ENCODE assay signal across 1 cellular context in the genomic region with DNA sequence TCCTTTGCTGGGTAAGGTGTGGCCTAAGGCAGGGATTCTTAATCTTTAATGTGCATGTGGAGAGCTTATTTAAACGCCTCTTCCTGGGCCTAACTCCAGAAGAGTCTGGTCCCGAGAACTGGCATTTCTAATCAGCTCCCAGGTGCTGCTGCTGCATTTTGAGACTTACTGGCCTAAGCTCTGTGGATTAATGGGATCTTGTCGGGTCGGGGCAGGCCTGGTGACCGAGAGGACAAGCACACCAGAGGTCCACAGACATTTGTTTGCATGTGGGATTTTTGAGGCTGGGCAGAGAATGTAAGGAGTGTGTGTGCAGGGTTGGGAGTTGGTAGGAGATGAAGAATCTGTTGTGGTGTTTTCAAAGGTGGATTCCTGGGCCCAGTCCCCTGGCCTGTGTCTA.
TF ChIP-seq lines count a peak whose summit lies in the region.

No MANE protein-coding gene starts in this region.

TF ChIP-seq in GM23338, 12 proteins besides CTCF, POLR2A, EP300 and RAD21 (continued from another document):
- no peak for TF ChIP-seq NANOG (IDR thresholded peaks at IDR 0.05; ENCODE audit: borderline replicate concordance)
- TF ChIP-seq, protein P1, sequence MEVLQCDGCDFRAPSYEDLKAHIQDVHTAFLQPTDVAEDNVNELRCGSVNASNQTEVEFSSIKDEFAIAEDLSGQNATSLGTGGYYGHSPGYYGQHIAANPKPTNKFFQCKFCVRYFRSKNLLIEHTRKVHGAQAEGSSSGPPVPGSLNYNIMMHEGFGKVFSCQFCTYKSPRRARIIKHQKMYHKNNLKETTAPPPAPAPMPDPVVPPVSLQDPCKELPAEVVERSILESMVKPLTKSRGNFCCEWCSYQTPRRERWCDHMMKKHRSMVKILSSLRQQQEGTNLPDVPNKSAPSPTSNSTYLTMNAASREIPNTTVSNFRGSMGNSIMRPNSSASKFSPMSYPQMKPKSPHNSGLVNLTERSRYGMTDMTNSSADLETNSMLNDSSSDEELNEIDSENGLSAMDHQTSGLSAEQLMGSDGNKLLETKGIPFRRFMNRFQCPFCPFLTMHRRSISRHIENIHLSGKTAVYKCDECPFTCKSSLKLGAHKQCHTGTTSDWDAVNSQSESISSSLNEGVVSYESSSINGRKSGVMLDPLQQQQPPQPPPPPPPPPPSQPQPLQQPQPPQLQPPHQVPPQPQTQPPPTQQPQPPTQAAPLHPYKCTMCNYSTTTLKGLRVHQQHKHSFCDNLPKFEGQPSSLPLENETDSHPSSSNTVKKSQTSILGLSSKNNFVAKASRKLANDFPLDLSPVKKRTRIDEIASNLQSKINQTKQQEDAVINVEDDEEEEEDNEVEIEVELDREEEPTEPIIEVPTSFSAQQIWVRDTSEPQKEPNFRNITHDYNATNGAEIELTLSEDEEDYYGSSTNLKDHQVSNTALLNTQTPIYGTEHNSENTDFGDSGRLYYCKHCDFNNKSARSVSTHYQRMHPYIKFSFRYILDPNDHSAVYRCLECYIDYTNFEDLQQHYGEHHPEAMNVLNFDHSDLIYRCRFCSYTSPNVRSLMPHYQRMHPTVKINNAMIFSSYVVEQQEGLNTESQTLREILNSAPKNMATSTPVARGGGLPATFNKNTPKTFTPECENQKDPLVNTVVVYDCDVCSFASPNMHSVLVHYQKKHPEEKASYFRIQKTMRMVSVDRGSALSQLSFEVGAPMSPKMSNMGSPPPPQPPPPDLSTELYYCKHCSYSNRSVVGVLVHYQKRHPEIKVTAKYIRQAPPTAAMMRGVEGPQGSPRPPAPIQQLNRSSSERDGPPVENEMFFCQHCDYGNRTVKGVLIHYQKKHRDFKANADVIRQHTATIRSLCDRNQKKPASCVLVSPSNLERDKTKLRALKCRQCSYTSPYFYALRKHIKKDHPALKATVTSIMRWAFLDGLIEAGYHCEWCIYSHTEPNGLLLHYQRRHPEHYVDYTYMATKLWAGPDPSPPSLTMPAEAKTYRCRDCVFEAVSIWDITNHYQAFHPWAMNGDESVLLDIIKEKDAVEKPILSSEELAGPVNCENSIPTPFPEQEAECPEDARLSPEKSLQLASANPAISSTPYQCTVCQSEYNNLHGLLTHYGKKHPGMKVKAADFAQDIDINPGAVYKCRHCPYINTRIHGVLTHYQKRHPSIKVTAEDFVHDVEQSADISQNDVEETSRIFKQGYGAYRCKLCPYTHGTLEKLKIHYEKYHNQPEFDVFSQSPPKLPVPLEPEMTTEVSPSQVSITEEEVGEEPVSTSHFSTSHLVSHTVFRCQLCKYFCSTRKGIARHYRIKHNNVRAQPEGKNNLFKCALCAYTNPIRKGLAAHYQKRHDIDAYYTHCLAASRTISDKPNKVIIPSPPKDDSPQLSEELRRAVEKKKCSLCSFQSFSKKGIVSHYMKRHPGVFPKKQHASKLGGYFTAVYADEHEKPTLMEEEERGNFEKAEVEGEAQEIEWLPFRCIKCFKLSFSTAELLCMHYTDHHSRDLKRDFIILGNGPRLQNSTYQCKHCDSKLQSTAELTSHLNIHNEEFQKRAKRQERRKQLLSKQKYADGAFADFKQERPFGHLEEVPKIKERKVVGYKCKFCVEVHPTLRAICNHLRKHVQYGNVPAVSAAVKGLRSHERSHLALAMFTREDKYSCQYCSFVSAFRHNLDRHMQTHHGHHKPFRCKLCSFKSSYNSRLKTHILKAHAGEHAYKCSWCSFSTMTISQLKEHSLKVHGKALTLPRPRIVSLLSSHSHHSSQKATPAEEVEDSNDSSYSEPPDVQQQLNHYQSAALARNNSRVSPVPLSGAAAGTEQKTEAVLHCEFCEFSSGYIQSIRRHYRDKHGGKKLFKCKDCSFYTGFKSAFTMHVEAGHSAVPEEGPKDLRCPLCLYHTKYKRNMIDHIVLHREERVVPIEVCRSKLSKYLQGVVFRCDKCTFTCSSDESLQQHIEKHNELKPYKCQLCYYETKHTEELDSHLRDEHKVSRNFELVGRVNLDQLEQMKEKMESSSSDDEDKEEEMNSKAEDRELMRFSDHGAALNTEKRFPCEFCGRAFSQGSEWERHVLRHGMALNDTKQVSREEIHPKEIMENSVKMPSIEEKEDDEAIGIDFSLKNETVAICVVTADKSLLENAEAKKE (CRISPR knock-in tag; IDR thresholded peaks at IDR 0.05) = no peak
- TF ChIP-seq EZH2 (IDR thresholded peaks at IDR 0.05; ENCODE audit: low read depth, unreplicated experiment) = no peak
- TF ChIP-seq CREB1 (CRISPR knock-in tag; IDR thresholded peaks at IDR 0.05; ENCODE audit: low read depth) = no peak
- no peak for TF ChIP-seq ZNF114 (CRISPR knock-in tag; IDR thresholded peaks at IDR 0.05)
- TF ChIP-seq EZH2phosphoT487 (IDR thresholded peaks at IDR 0.05; ENCODE audit: unreplicated experiment) = no peak
